ENCODE assay signal across 8 cellular contexts in the genomic region with DNA sequence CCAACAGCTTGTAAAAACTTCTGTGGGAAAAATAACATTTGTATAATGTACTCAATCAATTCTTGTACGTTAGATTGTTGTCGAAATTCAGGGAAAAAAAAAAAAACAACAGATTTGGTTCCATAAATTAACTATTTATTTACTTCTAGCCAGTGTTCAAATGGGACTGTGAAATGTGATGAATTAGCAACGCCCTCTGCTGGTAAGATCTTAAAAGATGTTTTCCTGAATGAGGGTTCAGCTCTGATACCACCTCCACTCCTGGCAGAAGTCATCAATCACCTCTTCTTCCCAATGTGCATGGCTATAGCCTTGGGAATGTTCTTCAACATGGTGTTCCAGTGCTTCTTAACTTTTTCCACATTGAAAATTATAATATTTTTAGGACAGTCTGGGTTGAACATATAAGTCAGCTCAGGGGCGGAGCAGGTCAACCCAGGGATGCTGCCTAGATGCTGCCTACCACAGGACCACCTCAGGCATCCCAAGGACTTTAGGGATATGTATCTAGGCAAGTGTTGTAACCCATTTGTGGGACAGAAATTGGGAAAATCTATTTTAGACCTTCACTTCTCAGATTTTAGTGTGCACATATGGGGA.
DNase-seq lines count a peak whose midpoint lies in the region; ATAC-seq, FAIRE-seq and TF ChIP-seq lines count a peak whose summit lies in the region.

No MANE protein-coding gene starts in this region.

- POLR2A ChIA-PET in Panc1 (lab: Charles Lee) = no interaction called here

- WGBS in esophagus squamous epithelium, 2 donors = 0 to 26% methylated on average over 3 to 4 of the region's 4 CpGs

- H3K27me3 Mint-ChIP-seq in neural crest cell (ENCODE audit: low read depth) = no peaks in the 10 kb centered on the region

- no peaks in the 10 kb centered on the region for H3K36me3 Mint-ChIP-seq in neural crest cell (ENCODE audit: low read depth)

- FAIRE-seq in GM12891 (lab: Jason Lieb, UNC) = peak; percentile 66

- TF ChIP-seq POLR2A in GM12891 (IDR thresholded peaks at IDR 0.05; ENCODE audit: low read depth, low read length) (no peak), esophagus squamous epithelium (IDR thresholded peaks at IDR 0.05) (no peak)

- in situ Hi-C loops in ACHN (cut with HindIII; ENCODE audit: low pct_ligation_motif_present, low pct_unique_long_range_greater_than_20kb, low sequenced_read_pairs) (no loop called here), Panc1 (cut with HindIII; ENCODE audit: low pct_unique_long_range_greater_than_20kb, low sequenced_read_pairs) (no loop called here)

- no peaks in the 10 kb centered on the region for H3K36me3 ChIP-seq in Panc1 (ENCODE audit: control insufficient read depth, insufficient read depth, low read length)
- H3K36me3 ChIP-seq in esophagus squamous epithelium = no peaks in the 10 kb centered on the region

- H3K27ac Mint-ChIP-seq in neural crest cell (ENCODE audit: unreplicated experiment) = no peak overlapping the region

- H3K27me3 ChIP-seq in HL-60 (ENCODE audit: insufficient read depth, poor library complexity, severe bottlenecking) (no peaks in the 10 kb centered on the region), Panc1 (ENCODE audit: control insufficient read depth, insufficient read depth, low read length) (no peaks in the 10 kb centered on the region), esophagus squamous epithelium (no peaks in the 10 kb centered on the region)

- no peak overlapping the region for H3K4me3 Mint-ChIP-seq in neural crest cell

- H3K4me3 ChIP-seq in HL-60 (replicated peaks; ENCODE audit: insufficient read depth, low read length) (no peak overlapping the region), Panc1 (ENCODE audit: low read depth in 2 of 2, low read length in 2 of 2) (no peak overlapping the region), esophagus squamous epithelium (no peak overlapping the region)

- CTCF ChIA-PET in Panc1 (lab: Charles Lee) = interaction anchor here (0.7 to 1.9 kb wide), 4 partner anchors 55 to 1567 kb away, joined by 3 to 13 read pairs (median 4); no protein-coding TSS in a partner anchor

- BruUV-seq in Panc1 (replicated peaks; lab: Mats Ljungman, UMichigan) = no TSS peak

- intact Hi-C loops in Panc1 (cut with micrococcal nuclease; ENCODE audit: unreplicated experiment) (loop anchor here (1.0 to 10.0 kb wide), 2 partner anchors 75 to 865 kb away; no protein-coding TSS in a partner anchor), esophagus squamous epithelium (cut with DNase I) (loop anchor here (10.0 kb wide), 1 partner anchor 75 kb away; no protein-coding TSS in a partner anchor)

- H3K4me1 ChIP-seq in Panc1 (ENCODE audit: control insufficient read depth, insufficient read depth, low read length) (0 out of 2 replicates have a peak, but pooled peaks cover 2% of the 10 kb centered on the region), esophagus squamous epithelium (peaks cover 0 to 12% (median 7%) of the 10 kb centered on the region in 3 donors)

- TF ChIP-seq CTCF in HL-60 (IDR thresholded peaks at IDR 0.05; ENCODE audit: insufficient read depth, low read length) = peak; percentile 17
- TF ChIP-seq CTCF in Panc1 (IDR thresholded peaks at IDR 0.05) = peak; percentile 76
- peak in 5 of 6 experiments; percentile 22 to 57 (median 41) for TF ChIP-seq CTCF in esophagus squamous epithelium (IDR thresholded peaks at IDR 0.05)
- peak; percentile 84 for TF ChIP-seq CTCF in neural crest cell (conservative IDR thresholded peaks at IDR 0.05)

- peaks cover 4% of the 10 kb centered on the region for H3K4me1 Mint-ChIP-seq in neural crest cell

- DNase-seq in ACHN = peak; percentile 78
- DNase-seq in GM12891 (ENCODE audit: insufficient read length, low spot score) = no peak
- DNase-seq in HL-60 (ENCODE audit: low read depth in 1 of 2, low spot score in 1 of 2) = peak in 1 of 2 experiments; percentile 2
- DNase-seq in Panc1 (ENCODE audit: low read depth, low spot score) = peak; percentile 24
- DNase-seq in esophagus squamous epithelium (lab: John Stamatoyannopoulos, UW) = no peak
- DNase-seq in neural crest cell (ENCODE audit: low read depth, low spot score) = peak; percentile 14
- no peak for DNase-seq in activated naive CD4-positive, alpha-beta T cell treated with Interleukin-2 at 50 U/mL for 16 hours
- DNase-seq in OCI-M2 (lab: John Stamatoyannopoulos, UW; ENCODE audit: unreplicated experiment) = no peak

- H3K9me3 Mint-ChIP-seq in neural crest cell = no peaks in the 10 kb centered on the region

- H3K9me3 ChIP-seq in Panc1 (ENCODE audit: control insufficient read depth, insufficient read depth, low read depth, low read length) (no peaks in the 10 kb centered on the region), esophagus squamous epithelium (no peaks in the 10 kb centered on the region)

- H3K27ac ChIP-seq in HL-60 (replicated peaks) (no peak overlapping the region), Panc1 (ENCODE audit: low read length) (no peak overlapping the region), esophagus squamous epithelium (no peak overlapping the region)

- peak; percentile 73; the same call in 1 of the 2 replicates for ATAC-seq in Panc1

TF ChIP-seq in GM12891, 5 proteins besides CTCF, POLR2A, EP300 and RAD21:
- TF ChIP-seq TAF1 (IDR thresholded peaks at IDR 0.05; ENCODE audit: low read depth, low read length) (no peak), POLR2AphosphoS5 (IDR thresholded peaks at IDR 0.05; ENCODE audit: low read depth, low read length) (no peak), SPI1 (IDR thresholded peaks at IDR 0.05; ENCODE audit: low read depth, low read length) (no peak), PAX5 (IDR thresholded peaks at IDR 0.05; ENCODE audit: insufficient read depth, low read length, severe bottlenecking) (no peak), POU2F2 (IDR thresholded peaks at IDR 0.05; ENCODE audit: low read depth, low read length) (no peak)

Comparison
In these comparisons a context has a peak if more than half of its experiments do, and no peak if none do; other contexts are left out.
1. DNase-seq: peak in ACHN (single experiment), Panc1 (single experiment) and neural crest cell (single experiment); none in GM12891 (single experiment), esophagus squamous epithelium (single experiment), activated naive CD4-positive, alpha-beta T cell treated with Interleukin-2 at 50 U/mL for 16 hours (single experiment) and OCI-M2 (single experiment).
2. CTCF ChIP-seq: peak in every context shown above with its lines; median percentile 84 in neural crest cell; 76 in Panc1; 41 in esophagus squamous epithelium; 17 in HL-60.